19 cellular contexts compared by ENCODE assay signal in the genomic region with DNA sequence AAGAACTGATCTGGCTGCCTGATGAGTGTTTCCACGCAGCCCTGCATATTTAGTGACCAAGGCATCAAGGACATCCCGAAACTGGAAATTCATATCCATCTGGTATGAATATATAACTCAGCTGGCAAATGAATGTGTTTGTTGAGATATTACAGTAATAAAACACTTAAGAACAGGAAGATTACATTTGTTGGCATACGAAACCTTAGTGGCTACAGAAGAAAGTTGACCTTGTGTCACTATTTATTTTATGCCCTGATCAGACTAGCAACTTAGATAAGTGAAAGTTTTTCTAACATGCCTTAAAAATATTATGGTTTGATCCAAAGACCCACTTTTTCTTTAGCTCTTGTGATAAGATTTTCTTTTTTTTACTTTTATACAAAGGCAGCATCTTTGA. TPM values are rescaled to one million over a fixed set of nuclear protein-coding genes. Genes with fewer than 3 reads are reported as not detected.
DNase-seq lines count a peak whose midpoint lies in the region; ATAC-seq, FAIRE-seq and TF ChIP-seq lines count a peak whose summit lies in the region.
"Had no signal": no experiment of that assay in that cellular context is flagged by ENCODE, and none has a peak within 500 bp of the region (broad histone marks: within the 10 kb centered on the region; RNA-seq: fewer than 3 reads in every experiment).

No MANE protein-coding gene starts in this region.

- no peaks in the 10 kb centered on the region for H3K4me1 ChIP-seq in PC-3 (ENCODE audit: insufficient read depth, low read length)
- peaks cover 7 to 9% (median 8%) of the 10 kb centered on the region in 3 donors for H3K4me1 ChIP-seq in pancreas
- H3K4me1 ChIP-seq: BLaER1 had no signal

- H3K27me3 ChIP-seq in PC-3 (ENCODE audit: low read length): no peaks in the 10 kb centered on the region
- H3K27me3 ChIP-seq in pancreas: no peaks in the 10 kb centered on the region
- H3K27me3 ChIP-seq: BLaER1 had no signal

- H2AFZ ChIP-seq in PC-3 (ENCODE audit: low read length): no peak overlapping the region

- TF ChIP-seq CTCF in PC-3 (conservative IDR thresholded peaks at IDR 0.05; ENCODE audit: low read depth, low read length): no peak
- TF ChIP-seq CTCF in pancreas (IDR thresholded peaks at IDR 0.05): no peak

- H3K4me2 ChIP-seq in PC-3 (ENCODE audit: low read length): no peak overlapping the region
- H3K4me2 ChIP-seq: BLaER1 had no signal

- TF ChIP-seq POLR2A in H54 (IDR thresholded peaks at IDR 0.05; ENCODE audit: low read depth, low read length): no peak

- no peaks in the 10 kb centered on the region for H3F3A ChIP-seq in PC-3 (ENCODE audit: low read length, unreplicated experiment)

- no peak overlapping the region for H3K27ac Mint-ChIP-seq in stimulated activated naive CD8-positive, alpha-beta T cell treated with anti-CD3 and anti-CD28 coated beads, Interleukin-15, amount 100 ng/mL, for 72 hours
- H3K27ac Mint-ChIP-seq in activated T-helper 1 cell treated with anti-CD3 and anti-CD28 coated beads, Interleukin-12 subunit alpha, Interleukin-12 subunit beta, Interleukin-2, Interleukin-4 antibody, amounts not matched to agents 30 ng/mL and 10 ng/mL and 1 ng/mL, durations not matched to agents 14 hours and 24 hours and 36 hours: no peak overlapping the region
- H3K27ac Mint-ChIP-seq: CD4-positive, alpha-beta memory T cell; H9; IgD-negative memory B cell had no signal

- H3K9me3 Mint-ChIP-seq in stimulated activated naive CD8-positive, alpha-beta T cell treated with anti-CD3 and anti-CD28 coated beads, Interleukin-15, amount 100 ng/mL, for 72 hours: no peaks in the 10 kb centered on the region
- H3K9me3 Mint-ChIP-seq in activated T-helper 1 cell treated with anti-CD3 and anti-CD28 coated beads, Interleukin-12 subunit alpha, Interleukin-12 subunit beta, Interleukin-2, Interleukin-4 antibody, amounts not matched to agents 30 ng/mL and 10 ng/mL and 1 ng/mL, durations not matched to agents 14 hours and 24 hours and 36 hours: no peaks in the 10 kb centered on the region
- H3K9me3 Mint-ChIP-seq: CD4-positive, alpha-beta memory T cell; H9; IgD-negative memory B cell had no signal

- H3K9me2 ChIP-seq in PC-3 (replicated peaks; ENCODE audit: low read length): no peaks in the 10 kb centered on the region

- ATAC-seq in PC-3 (no peak), pancreas (peak in 3 of 4 donors; percentile 34 to 76 (median 58))
- no peak for ATAC-seq in stimulated activated naive CD8-positive, alpha-beta T cell treated with anti-CD3 and anti-CD28 coated beads, Interleukin-15, amount 100 ng/mL, for 72 hours

- H3K27me3 Mint-ChIP-seq in stimulated activated naive CD8-positive, alpha-beta T cell treated with anti-CD3 and anti-CD28 coated beads, Interleukin-15, amount 100 ng/mL, for 72 hours: no peaks in the 10 kb centered on the region
- no peaks in the 10 kb centered on the region for H3K27me3 Mint-ChIP-seq in activated T-helper 1 cell treated with anti-CD3 and anti-CD28 coated beads, Interleukin-12 subunit alpha, Interleukin-12 subunit beta, Interleukin-2, Interleukin-4 antibody, amounts not matched to agents 30 ng/mL and 10 ng/mL and 1 ng/mL, durations not matched to agents 14 hours and 24 hours and 36 hours (ENCODE audit: insufficient read depth)
- H3K27me3 Mint-ChIP-seq: CD4-positive, alpha-beta memory T cell; IgD-negative memory B cell had no signal

- intact Hi-C loops in PC-3 (cut with micrococcal nuclease): no loop called here
- intact Hi-C loops in pancreas (cut with DNase I): no loop called here
- intact Hi-C loops in activated T-helper 1 cell treated with anti-CD3 and anti-CD28 coated beads, Interleukin-12 subunit alpha, Interleukin-12 subunit beta, Interleukin-2, Interleukin-4 antibody, amounts not matched to agents 30 ng/mL and 10 ng/mL and 1 ng/mL, durations not matched to agents 14 hours and 24 hours and 36 hours (cut with micrococcal nuclease): no loop called here

- H3K36me3 Mint-ChIP-seq in activated T-helper 1 cell treated with anti-CD3 and anti-CD28 coated beads, Interleukin-12 subunit alpha, Interleukin-12 subunit beta, Interleukin-2, Interleukin-4 antibody, amounts not matched to agents 30 ng/mL and 10 ng/mL and 1 ng/mL, durations not matched to agents 14 hours and 24 hours and 36 hours (ENCODE audit: low read depth): peaks cover 3% of the 10 kb centered on the region

- no peaks in the 10 kb centered on the region for H3K36me3 ChIP-seq in PC-3 (ENCODE audit: low read depth, low read length)
- no peaks in the 10 kb centered on the region for H3K36me3 ChIP-seq in pancreas

- no peaks in the 10 kb centered on the region for H3K79me2 ChIP-seq in PC-3 (ENCODE audit: low read length)

- DNase-seq in H54 (ENCODE audit: insufficient read length, low spot score) (no peak), PC-3 (no peak), pancreas (no peak), SHP77 (lab: John Stamatoyannopoulos, UW) (no peak)
- DNase-seq in activated CD4-positive, CD25-positive, alpha-beta regulatory T cell treated with anti-CD3 and anti-CD28 coated beads, Interleukin-2, amount 50 U/mL, for 72 hours: no peak
- DNase-seq in stimulated activated naive CD8-positive, alpha-beta T cell treated with anti-CD3 and anti-CD28 coated beads, Interleukin-15, amount 100 ng/mL, for 72 hours: no peak
- no peak for DNase-seq in activated T-helper 1 cell treated with anti-CD3 and anti-CD28 coated beads, Interleukin-12 subunit alpha, Interleukin-12 subunit beta, Interleukin-2, Interleukin-4 antibody, amounts not matched to agents 30 ng/mL and 10 ng/mL and 1 ng/mL, durations not matched to agents 14 hours and 24 hours and 36 hours (ENCODE audit: low spot score)
- DNase-seq: AML-193; CD4-positive, alpha-beta memory T cell; DMS79 treated with DMSO at 0.1 percent for 48 hours; GF-D8; GOT3; H9; KBM-7 had no signal

- H3K4me3 Mint-ChIP-seq in stimulated activated naive CD8-positive, alpha-beta T cell treated with anti-CD3 and anti-CD28 coated beads, Interleukin-15, amount 100 ng/mL, for 72 hours: no peak overlapping the region
- no peak overlapping the region for H3K4me3 Mint-ChIP-seq in activated T-helper 1 cell treated with anti-CD3 and anti-CD28 coated beads, Interleukin-12 subunit alpha, Interleukin-12 subunit beta, Interleukin-2, Interleukin-4 antibody, amounts not matched to agents 30 ng/mL and 10 ng/mL and 1 ng/mL, durations not matched to agents 14 hours and 24 hours and 36 hours
- H3K4me3 Mint-ChIP-seq: CD14-positive monocyte; CD4-positive, alpha-beta memory T cell; H9; IgD-negative memory B cell had no signal

- WGBS in pancreas, 2 donors: 15 to 16% methylated on average over 3 of the region's 3 CpGs

- H4K20me1 ChIP-seq in PC-3 (ENCODE audit: low read length): no peaks in the 10 kb centered on the region
- H4K20me1 ChIP-seq: BLaER1 had no signal

- H3K27ac ChIP-seq in PC-3 (ENCODE audit: low read length) (no peak overlapping the region), pancreas (no peak overlapping the region)
- H3K27ac ChIP-seq: BLaER1, HL-60 had no signal

- FAIRE-seq in H54 (lab: Jason Lieb, UNC) (peak; percentile 30), islet of Langerhans (lab: Jason Lieb, UNC) (peak; percentile 24), pancreas (lab: Jason Lieb, UNC) (no peak)

- H3K4me3 ChIP-seq in PC-3 (ENCODE audit: low read length): no peak overlapping the region
- no peak overlapping the region for H3K4me3 ChIP-seq in pancreas
- H3K4me3 ChIP-seq: BLaER1 had no signal

- TSS peak; percentile 13 for BruUV-seq in PC-3 (replicated peaks; lab: Mats Ljungman, UMichigan)

- POLR2A ChIA-PET in PC-3 (lab: Charles Lee; ENCODE audit: unreplicated experiment): no interaction called here

- no peak overlapping the region for H3K9ac ChIP-seq in PC-3 (ENCODE audit: low read length)
- H3K9ac ChIP-seq: BLaER1 had no signal

- no peaks in the 10 kb centered on the region for H3K9me3 ChIP-seq in PC-3 (ENCODE audit: low read length)
- no peaks in the 10 kb centered on the region for H3K9me3 ChIP-seq in pancreas
- H3K9me3 ChIP-seq: BLaER1 had no signal

- no peaks in the 10 kb centered on the region for H3K4me1 Mint-ChIP-seq in stimulated activated naive CD8-positive, alpha-beta T cell treated with anti-CD3 and anti-CD28 coated beads, Interleukin-15, amount 100 ng/mL, for 72 hours
- no peaks in the 10 kb centered on the region for H3K4me1 Mint-ChIP-seq in activated T-helper 1 cell treated with anti-CD3 and anti-CD28 coated beads, Interleukin-12 subunit alpha, Interleukin-12 subunit beta, Interleukin-2, Interleukin-4 antibody, amounts not matched to agents 30 ng/mL and 10 ng/mL and 1 ng/mL, durations not matched to agents 14 hours and 24 hours and 36 hours (ENCODE audit: low read depth)
- H3K4me1 Mint-ChIP-seq: CD14-positive monocyte; CD4-positive, alpha-beta memory T cell had no signal

- CTCF ChIA-PET in PC-3 (lab: Charles Lee): no interaction called here

RNA-seq across cellular contexts. Expression of a gene that starts 32.8 kb away (rescaled TPM):
- 15.2 and 20.3 TPM in 2 replicates for total RNA-seq in PC-3 (2014; rRNA removed)
- 10 to 100 TPM in 2 of 6 donors, 1 to 10 TPM in 4; 3.6 to 18.1 (median 6.3) TPM for total RNA-seq in pancreas
- 1 to 10 TPM; 1.7 to 3.0 TPM for polyA plus RNA-seq in pancreas
- 21.3 and 22.1 TPM in 2 replicates for total RNA-seq in activated T-helper 1 cell treated with anti-CD3 and anti-CD28 coated beads, Interleukin-12 subunit alpha, Interleukin-12 subunit beta, Interleukin-2, Interleukin-4 antibody, amounts not matched to agents 30 ng/mL and 10 ng/mL and 1 ng/mL, durations not matched to agents 14 hours and 24 hours and 36 hours

Comparison
In these comparisons a context has a peak if more than half of its experiments do, and no peak if none do; other contexts are left out.
1. ATAC-seq: peak in pancreas (3 of 4); none in PC-3 (single experiment) and stimulated activated naive CD8-positive, alpha-beta T cell treated with anti-CD3 and anti-CD28 coated beads, Interleukin-15, amount 100 ng/mL, for 72 hours (single experiment).